Comparison of ENCODE assay signal across 13 cellular contexts in genomic region chr21:46100020-46100419, GRCh38. TPM values are rescaled to one million over a fixed set of nuclear protein-coding genes. Genes with fewer than 3 reads are reported as not detected.
DNase-seq lines count a peak whose midpoint lies in the region; ATAC-seq and TF ChIP-seq lines count a peak whose summit lies in the region.
"Had no signal": no experiment of that assay in that cellular context is flagged by ENCODE, and none has a peak within 500 bp of the region (broad histone marks: within the 10 kb centered on the region; RNA-seq: fewer than 3 reads in every experiment).

No MANE protein-coding gene starts in this region.

- DNase-seq in activated naive CD8-positive, alpha-beta T cell treated with anti-CD3 and anti-CD28 coated beads for 36 hours, result no peak
- no peak for DNase-seq in central memory CD8-positive, alpha-beta T cell (ENCODE audit: low spot score in 2 of 2)
- peak in 1 of 2 experiments; percentile 34 for DNase-seq in mesothelial cell of epicardium (ENCODE audit: low spot score in 2 of 2, unreplicated experiment in 2 of 2)
- no peak for DNase-seq in transverse colon
- DNase-seq in DMS53 (lab: John Stamatoyannopoulos, UW), result no peak
- DNase-seq in cerebellar cortex (ENCODE audit: low spot score), result no peak
- DNase-seq: NCI-H1092; stimulated activated naive CD4-positive, alpha-beta T cell treated with Interleukin-2 at 50 U/mL for 16 hours had no signal

- TF ChIP-seq EP300 in transverse colon (IDR thresholded peaks at IDR 0.05; ENCODE audit: low read depth), result no peak

- TF ChIP-seq CTCF in mesothelial cell of epicardium (IDR thresholded peaks at IDR 0.05; ENCODE audit: unreplicated experiment) (no peak), transverse colon (IDR thresholded peaks at IDR 0.05) (no peak)

- no peak overlapping the region for H3K27ac Mint-ChIP-seq in activated naive CD8-positive, alpha-beta T cell
- H3K27ac Mint-ChIP-seq in activated naive CD8-positive, alpha-beta T cell treated with anti-CD3 and anti-CD28 coated beads for 36 hours, result no peak overlapping the region
- no peak overlapping the region for H3K27ac Mint-ChIP-seq in central memory CD8-positive, alpha-beta T cell (ENCODE audit: low read depth)
- peak overlapping the region; percentile 30 for H3K27ac Mint-ChIP-seq in mesothelial cell of epicardium
- H3K27ac Mint-ChIP-seq: memory B cell had no signal

- H3K27me3 Mint-ChIP-seq in activated naive CD8-positive, alpha-beta T cell, result no peaks in the 10 kb centered on the region
- peaks cover 16% of the 10 kb centered on the region for H3K27me3 Mint-ChIP-seq in activated naive CD8-positive, alpha-beta T cell treated with anti-CD3 and anti-CD28 coated beads for 36 hours
- peaks cover 39% of the 10 kb centered on the region for H3K27me3 Mint-ChIP-seq in central memory CD8-positive, alpha-beta T cell
- peaks cover 38% of the 10 kb centered on the region for H3K27me3 Mint-ChIP-seq in mesothelial cell of epicardium (ENCODE audit: low read depth)

- H3K4me1 Mint-ChIP-seq in activated naive CD8-positive, alpha-beta T cell (ENCODE audit: low read depth), result peaks cover 21% of the 10 kb centered on the region
- peaks cover 16% of the 10 kb centered on the region for H3K4me1 Mint-ChIP-seq in activated naive CD8-positive, alpha-beta T cell treated with anti-CD3 and anti-CD28 coated beads for 36 hours
- peaks cover 19% of the 10 kb centered on the region for H3K4me1 Mint-ChIP-seq in central memory CD8-positive, alpha-beta T cell
- peaks cover 3% of the 10 kb centered on the region for H3K4me1 Mint-ChIP-seq in mesothelial cell of epicardium
- H3K4me1 Mint-ChIP-seq: memory B cell had no signal

- H3K4me3 Mint-ChIP-seq in activated naive CD8-positive, alpha-beta T cell, result peak overlapping the region; percentile 58
- no peak overlapping the region for H3K4me3 Mint-ChIP-seq in activated naive CD8-positive, alpha-beta T cell treated with anti-CD3 and anti-CD28 coated beads for 36 hours
- peak overlapping the region; percentile 71 for H3K4me3 Mint-ChIP-seq in central memory CD8-positive, alpha-beta T cell
- H3K4me3 Mint-ChIP-seq in mesothelial cell of epicardium, result peak overlapping the region; percentile 78

- in situ Hi-C loops in transverse colon (cut with MboI; ENCODE audit: low pct_ligation_motif_present in 1 of 4, low pct_unique_long_range_greater_than_20kb in 1 of 4, low sequenced_read_pairs in 3 of 4), result loop anchor here in 1 of 4 donors (25.0 kb wide), 1 partner anchor 138 kb away; no protein-coding TSS in a partner anchor

- intact Hi-C loops in transverse colon (cut with DNase I; ENCODE audit: low total_unique reads), result no loop called here

- peaks cover 19% of the 10 kb centered on the region for H3K36me3 Mint-ChIP-seq in activated naive CD8-positive, alpha-beta T cell
- peaks cover 18% of the 10 kb centered on the region for H3K36me3 Mint-ChIP-seq in activated naive CD8-positive, alpha-beta T cell treated with anti-CD3 and anti-CD28 coated beads for 36 hours
- H3K36me3 Mint-ChIP-seq in central memory CD8-positive, alpha-beta T cell (ENCODE audit: insufficient read depth), result peaks cover 13% of the 10 kb centered on the region
- H3K36me3 Mint-ChIP-seq in mesothelial cell of epicardium, result peaks cover 31% of the 10 kb centered on the region

- peak overlapping the region; percentile 89 to 98 (median 94) for H3K27ac ChIP-seq in transverse colon
- H3K27ac ChIP-seq: BLaER1 treated with 17β-estradiol and CSF1 and Interleukin-3, amounts not matched to agents 10 nM and 100 nM; SK-N-MC had no signal

- peaks cover 11% of the 10 kb centered on the region for H3K9me3 Mint-ChIP-seq in activated naive CD8-positive, alpha-beta T cell (ENCODE audit: low read depth)
- peaks cover 18% of the 10 kb centered on the region for H3K9me3 Mint-ChIP-seq in activated naive CD8-positive, alpha-beta T cell treated with anti-CD3 and anti-CD28 coated beads for 36 hours
- H3K9me3 Mint-ChIP-seq in central memory CD8-positive, alpha-beta T cell, result peaks cover 15% of the 10 kb centered on the region
- H3K9me3 Mint-ChIP-seq in mesothelial cell of epicardium, result peaks cover 38% of the 10 kb centered on the region

- H3K27me3 ChIP-seq in transverse colon, result peaks cover 67% of the 10 kb centered on the region

- H3K9me3 ChIP-seq in transverse colon, result peaks cover 8 to 13% of the 10 kb centered on the region in 2 donors

- TF ChIP-seq POLR2A in transverse colon (IDR thresholded peaks at IDR 0.05), result no peak

- WGBS in transverse colon (ENCODE audit: low coverage in 1 of 2), 2 donors, result 69 to 72% methylated on average over 6 of the region's 6 CpGs

- peak overlapping the region in 3 of 4 donors; percentile 55 to 73 (median 57) for H3K4me3 ChIP-seq in transverse colon
- H3K4me3 ChIP-seq: BLaER1 treated with 17β-estradiol and CSF1 and Interleukin-3, amounts not matched to agents 10 nM and 100 nM; SK-N-MC had no signal

- no peaks in the 10 kb centered on the region for H3K36me3 ChIP-seq in transverse colon
- H3K36me3 ChIP-seq: BLaER1 treated with 17β-estradiol and CSF1 and Interleukin-3, amounts not matched to agents 10 nM and 100 nM had no signal

- ATAC-seq in central memory CD8-positive, alpha-beta T cell (replicated peaks; ENCODE audit: extremely low read depth, poor library complexity, severe bottlenecking), result no peak
- no peak for ATAC-seq in HG03565 (IDR thresholded peaks at IDR 0.05; ENCODE audit: unreplicated experiment)

- peaks cover 0 to 13% (median 4%) of the 10 kb centered on the region in 4 donors for H3K4me1 ChIP-seq in transverse colon

RNA-seq across cellular contexts. Expression of gene COL6A2, which starts 2.1 kb away (rescaled TPM):
- total RNA-seq in activated naive CD8-positive, alpha-beta T cell treated with anti-CD3 and anti-CD28 coated beads for 36 hours, result 10 to 100 TPM; 16.0 to 16.5 TPM
- total RNA-seq in mesothelial cell of epicardium, result 846 to 986 TPM (median 933 TPM) in 3 replicates
- total RNA-seq in transverse colon, result 100 to 1,000 TPM; 172 to 550 (median 346) TPM

RNA-seq across cellular contexts. Expression of gene FTCD, which starts 55.4 kb away (rescaled TPM):
- total RNA-seq in activated naive CD8-positive, alpha-beta T cell treated with anti-CD3 and anti-CD28 coated beads for 36 hours, result under 1 TPM in 1 of 2 experiments, not detected in 1; 0.43 TPM
- total RNA-seq in mesothelial cell of epicardium, result 8.8 to 12.5 TPM (median 9.6 TPM) in 3 replicates
- not detected for total RNA-seq in transverse colon

Comparison
In these comparisons a context has a peak if more than half of its experiments do, and no peak if none do; other contexts are left out.
1. RNA of gene COL6A2, which starts 2.1 kb away (total RNA-seq): 846 to 986 TPM in mesothelial cell of epicardium and 172 to 550 TPM in transverse colon; 16.0 to 16.5 TPM in activated naive CD8-positive, alpha-beta T cell treated with anti-CD3 and anti-CD28 coated beads for 36 hours; every median in the first group is over 4 times any median in the second.